ENCODE assay signal across 9 cellular contexts in the genomic region with DNA sequence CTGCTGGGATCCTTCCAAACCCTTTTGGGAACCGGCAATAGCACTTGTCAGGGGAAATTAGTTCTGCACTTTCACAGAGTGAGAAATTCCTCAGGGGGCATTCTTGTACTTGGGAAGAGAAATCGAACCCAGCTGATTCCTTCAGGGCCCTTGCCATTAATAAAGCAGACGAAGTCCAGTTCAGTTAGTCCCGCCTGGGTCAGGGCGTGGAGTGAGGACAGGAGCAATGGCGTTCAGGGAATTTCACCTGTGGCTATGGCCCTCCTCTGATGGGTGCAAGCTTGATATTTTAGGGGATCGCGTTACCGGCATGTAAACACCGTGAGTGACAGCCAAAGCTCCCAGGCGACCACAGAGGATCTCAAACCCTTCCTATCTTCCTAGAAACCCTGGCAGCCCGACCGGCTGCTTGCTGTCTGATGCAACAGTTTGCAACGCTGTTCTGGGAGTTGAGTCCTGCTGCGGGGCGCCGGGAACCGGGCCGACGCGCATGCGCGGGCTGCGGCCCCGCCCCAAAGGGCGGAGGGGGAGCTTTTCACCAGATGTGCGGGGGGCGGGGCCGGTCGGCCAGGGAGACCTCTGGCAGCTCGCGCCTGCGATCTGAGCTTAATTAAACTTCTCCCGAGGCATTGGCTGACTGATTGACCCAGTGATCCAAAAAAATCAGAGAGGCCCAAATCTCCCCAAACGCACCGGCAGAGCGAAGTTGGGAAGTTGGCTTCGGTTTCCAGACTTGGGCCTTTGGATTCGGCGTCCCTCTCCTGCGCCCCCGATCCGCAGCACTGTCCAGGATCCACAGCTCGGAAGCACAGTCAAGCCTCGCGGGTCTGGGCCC. TPM values are rescaled to one million over a fixed set of nuclear protein-coding genes. Genes with fewer than 3 reads are reported as not detected.
DNase-seq lines count a peak whose midpoint lies in the region; ATAC-seq and TF ChIP-seq lines count a peak whose summit lies in the region.
"Had no signal": no experiment of that assay in that cellular context is flagged by ENCODE, and none has a peak within 500 bp of the region (broad histone marks: within the 10 kb centered on the region; RNA-seq: fewer than 3 reads in every experiment).

No MANE protein-coding gene starts in this region.

- DNase-seq in BE2C (peak; percentile 90), GM19240 (ENCODE audit: insufficient read length, low spot score) (peak; percentile 92), NCI-H526 treated with DMSO at 0.1 percent for 48 hours (lab: John Stamatoyannopoulos, UW) (peak; percentile 72), dedifferentiated amniotic fluid mesenchymal stem cell (ENCODE audit: extremely low spot score) (peak; percentile 98), left lung (peak; percentile 93 to 98)
- peak; percentile 85 for DNase-seq in activated CD4-positive, alpha-beta T cell treated with anti-CD3 and anti-CD28 coated beads, Interleukin-2, amount 50 U/mL, for 1 hour
- peak; percentile 90 for DNase-seq in stimulated activated CD4-positive, alpha-beta T cell treated with anti-CD3 and anti-CD28 coated beads, Interleukin-1b, Interleukin-23, amount 100 ng/mL, for 48 hours

- no peaks in the 10 kb centered on the region; the same call in 1 of the 2 replicates for H3K4me1 ChIP-seq in BE2C
- peaks cover 15 to 34% of the 10 kb centered on the region in 2 donors for H3K4me1 ChIP-seq in left lung

- intact Hi-C loops in left lung (cut with DNase I): loop anchor here (5.0 to 10.0 kb wide), 2 partner anchors 62 to 64 kb away; no protein-coding TSS in a partner anchor

- H3K4me3 ChIP-seq in BE2C (ENCODE audit: low read depth, low read length) (peak overlapping the region; percentile 59), left lung (peak overlapping the region; percentile 31 to 42)

- H3K27ac ChIP-seq in left lung: peak overlapping the region; percentile 85 to 86

- H3K36me3 ChIP-seq in BE2C (no peaks in the 10 kb centered on the region), left lung (no peaks in the 10 kb centered on the region)

- TF ChIP-seq CTCF in BE2C (IDR thresholded peaks at IDR 0.05; ENCODE audit: low read depth, low read length) (no peak), left lung (IDR thresholded peaks at IDR 0.05) (no peak)

- ATAC-seq in HG03469 (IDR thresholded peaks at IDR 0.05; ENCODE audit: unreplicated experiment): peak; percentile 44
- ATAC-seq in left lung: peak; percentile 83

- H3K9me3 ChIP-seq in BE2C (no peaks in the 10 kb centered on the region), left lung (no peaks in the 10 kb centered on the region)

- H3K27me3 ChIP-seq in BE2C: peaks cover 6% of the 10 kb centered on the region; the same call in 1 of the 2 replicates
- peaks cover 0 to 8% of the 10 kb centered on the region in 2 donors for H3K27me3 ChIP-seq in left lung

RNA-seq across cellular contexts. Expression of a gene that starts 34.3 kb away (rescaled TPM):
- 0.42 TPM for polyA plus RNA-seq in BE2C (2012; ENCODE audit: insufficient read depth, insufficient read length, low read depth)
- total RNA-seq in left lung: 10 to 100 TPM; 40.5 to 59.3 TPM
- total RNA-seq: T-helper 1 cell treated with Interleukin-12 subunit alpha and Interleukin-12 subunit beta and Interleukin-4 antibody, amounts not matched to agents 30 ng/mL and 1 ng/mL, for 36 hours had no signal

Comparison
In these comparisons a context has a peak if more than half of its experiments do, and no peak if none do; other contexts are left out.
1. Peak in every context shown above with its lines: DNase-seq, ATAC-seq, H3K4me3 ChIP-seq and H3K27ac ChIP-seq.